Comparison of ENCODE assay signal across 1 cellular context in genomic region chr7:5357951-5358350, GRCh38.
TF ChIP-seq lines count a peak whose summit lies in the region.

No MANE protein-coding gene starts in this region.

TF ChIP-seq in WTC11, 78 proteins besides CTCF, POLR2A, EP300 and RAD21 (continued from another document):
- TF ChIP-seq PRDM15 (CRISPR knock-in tag; IDR thresholded peaks at IDR 0.05) (no peak), ESRRA (CRISPR knock-in tag; IDR thresholded peaks at IDR 0.05; ENCODE audit: borderline replicate concordance) (no peak), MXD4 (CRISPR knock-in tag; IDR thresholded peaks at IDR 0.05; ENCODE audit: borderline replicate concordance) (no peak), CREM (CRISPR knock-in tag; IDR thresholded peaks at IDR 0.05) (no peak), CBFB (CRISPR knock-in tag; IDR thresholded peaks at IDR 0.05; ENCODE audit: low read depth) (no peak), FOXJ3 (CRISPR knock-in tag; IDR thresholded peaks at IDR 0.05; ENCODE audit: borderline replicate concordance) (no peak), ATF3 (CRISPR knock-in tag; conservative IDR thresholded peaks at IDR 0.05) (no peak), SMAD4 (CRISPR knock-in tag; IDR thresholded peaks at IDR 0.05) (no peak), MLX (CRISPR knock-in tag; IDR thresholded peaks at IDR 0.05) (no peak), NR2C2 (CRISPR knock-in tag; IDR thresholded peaks at IDR 0.05) (no peak)
